Comparison of ENCODE assay signal across 8 cellular contexts in the genomic region with DNA sequence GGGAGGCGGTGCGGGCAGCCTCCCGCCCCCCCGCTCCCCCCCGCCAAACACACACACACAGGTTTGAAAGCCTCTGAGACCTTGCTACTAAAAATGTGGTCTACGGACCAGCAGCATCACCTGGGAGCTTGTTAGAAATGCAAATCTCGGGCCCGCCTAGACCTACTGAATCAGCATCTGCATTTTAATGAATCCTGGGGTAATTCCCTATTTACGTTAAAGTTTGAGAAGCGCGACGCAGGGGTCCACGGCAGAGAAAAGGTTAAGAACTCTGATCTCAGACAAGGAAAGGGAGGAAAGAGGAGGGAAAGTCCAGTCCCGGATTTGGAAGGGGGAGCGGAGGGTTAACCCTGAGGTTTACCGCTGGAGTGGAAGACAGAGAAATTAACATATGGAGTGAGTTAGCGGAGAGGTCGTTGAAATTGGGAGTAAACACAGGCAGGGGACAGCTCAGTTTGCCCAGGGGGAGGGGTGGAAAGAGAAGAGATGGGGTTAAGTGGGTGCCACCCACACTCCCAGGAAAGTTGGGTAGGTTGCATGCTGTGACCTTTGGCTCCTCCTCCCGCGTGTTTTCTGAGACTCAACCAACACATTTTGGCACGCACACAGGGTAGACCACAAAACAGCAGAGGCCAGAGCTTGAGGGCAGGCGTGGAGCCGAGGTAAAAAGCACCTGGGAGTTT.
DNase-seq lines count a peak whose midpoint lies in the region; ATAC-seq, FAIRE-seq and TF ChIP-seq lines count a peak whose summit lies in the region.

No MANE protein-coding gene starts in this region.

- peak overlapping the region; percentile 78; the same call in 1 of the 2 replicates for H2AFZ ChIP-seq in KMS-11 (ENCODE audit: low read depth)

- H3K4me1 ChIP-seq in KMS-11 (ENCODE audit: low read depth, poor library complexity, severe bottlenecking) (peaks cover 23% of the 10 kb centered on the region), iPS-18a (ENCODE audit: control insufficient read depth, low read depth, low read length) (peaks cover 37% of the 10 kb centered on the region)

- no peaks in the 10 kb centered on the region for H3K9me3 ChIP-seq in iPS-18a (ENCODE audit: control insufficient read depth, low read depth, low read length)

- ATAC-seq in GM18520 (IDR thresholded peaks at IDR 0.05; ENCODE audit: unreplicated experiment) (peak; percentile 45), GM19397 (IDR thresholded peaks at IDR 0.05; ENCODE audit: unreplicated experiment) (no peak)

- no peak for FAIRE-seq in frontal cortex (lab: Jason Lieb, UNC)

- H3K27me3 ChIP-seq in KMS-11 (ENCODE audit: insufficient read depth, low read depth), result no peaks in the 10 kb centered on the region
- H3K27me3 ChIP-seq in iPS-18a (ENCODE audit: control insufficient read depth, insufficient read depth, low read length), result peaks cover 7% of the 10 kb centered on the region

- no peaks in the 10 kb centered on the region for H3K79me2 ChIP-seq in KMS-11 (ENCODE audit: insufficient read depth, low read depth)

- DNase-seq in activated CD8-positive, alpha-beta memory T cell treated with anti-CD3 and anti-CD28 coated beads for 4 hours (ENCODE audit: low read depth in 2 of 2), result peak; percentile 31 to 68
- DNase-seq in stimulated activated CD8-positive, alpha-beta memory T cell treated with anti-CD3 and anti-CD28 coated beads, Interleukin-12 subunit alpha, Interleukin-12 subunit beta, amount 100 ng/mL, for 4 hours (ENCODE audit: low read depth), result peak; percentile 39
- no peak for DNase-seq in frontal cortex (ENCODE audit: low spot score in 2 of 2)
- no peak for DNase-seq in RKO (ENCODE audit: low spot score)

- no peaks in the 10 kb centered on the region for H4K20me1 ChIP-seq in KMS-11 (ENCODE audit: insufficient read depth)

- no peak overlapping the region for H3K4me3 ChIP-seq in KMS-11 (IDR thresholded peaks at IDR 0.05; ENCODE audit: insufficient read depth, low read depth, low read length)
- peak overlapping the region; percentile 56 for H3K4me3 ChIP-seq in iPS-18a (ENCODE audit: low read length)

- H3K9ac ChIP-seq in KMS-11 (peak overlapping the region; percentile 93; the same call in 1 of the 2 replicates), iPS-18a (ENCODE audit: low read length) (peak overlapping the region; percentile 41)

- no peak for TF ChIP-seq CTCF in KMS-11 (conservative IDR thresholded peaks at IDR 0.05; ENCODE audit: low read depth, low read length)

- peak overlapping the region; percentile 86 for H3K4me2 ChIP-seq in KMS-11

- H3K27ac ChIP-seq in KMS-11 (peak overlapping the region; percentile 100), iPS-18a (ENCODE audit: low read length) (peak overlapping the region; percentile 50)

- no peaks in the 10 kb centered on the region for H3K36me3 ChIP-seq in KMS-11 (ENCODE audit: insufficient read depth)
- no peaks in the 10 kb centered on the region for H3K36me3 ChIP-seq in iPS-18a (ENCODE audit: control insufficient read depth, low read depth, low read length)

Comparison
In these comparisons a context has a peak if more than half of its experiments do, and no peak if none do; other contexts are left out.
1. DNase-seq: peak in activated CD8-positive, alpha-beta memory T cell treated with anti-CD3 and anti-CD28 coated beads for 4 hours (2 of 2) and stimulated activated CD8-positive, alpha-beta memory T cell treated with anti-CD3 and anti-CD28 coated beads, Interleukin-12 subunit alpha, Interleukin-12 subunit beta, amount 100 ng/mL, for 4 hours (single experiment); none in frontal cortex (0 of 2) and RKO (single experiment).